9 cellular contexts compared by ENCODE assay signal in the genomic region with DNA sequence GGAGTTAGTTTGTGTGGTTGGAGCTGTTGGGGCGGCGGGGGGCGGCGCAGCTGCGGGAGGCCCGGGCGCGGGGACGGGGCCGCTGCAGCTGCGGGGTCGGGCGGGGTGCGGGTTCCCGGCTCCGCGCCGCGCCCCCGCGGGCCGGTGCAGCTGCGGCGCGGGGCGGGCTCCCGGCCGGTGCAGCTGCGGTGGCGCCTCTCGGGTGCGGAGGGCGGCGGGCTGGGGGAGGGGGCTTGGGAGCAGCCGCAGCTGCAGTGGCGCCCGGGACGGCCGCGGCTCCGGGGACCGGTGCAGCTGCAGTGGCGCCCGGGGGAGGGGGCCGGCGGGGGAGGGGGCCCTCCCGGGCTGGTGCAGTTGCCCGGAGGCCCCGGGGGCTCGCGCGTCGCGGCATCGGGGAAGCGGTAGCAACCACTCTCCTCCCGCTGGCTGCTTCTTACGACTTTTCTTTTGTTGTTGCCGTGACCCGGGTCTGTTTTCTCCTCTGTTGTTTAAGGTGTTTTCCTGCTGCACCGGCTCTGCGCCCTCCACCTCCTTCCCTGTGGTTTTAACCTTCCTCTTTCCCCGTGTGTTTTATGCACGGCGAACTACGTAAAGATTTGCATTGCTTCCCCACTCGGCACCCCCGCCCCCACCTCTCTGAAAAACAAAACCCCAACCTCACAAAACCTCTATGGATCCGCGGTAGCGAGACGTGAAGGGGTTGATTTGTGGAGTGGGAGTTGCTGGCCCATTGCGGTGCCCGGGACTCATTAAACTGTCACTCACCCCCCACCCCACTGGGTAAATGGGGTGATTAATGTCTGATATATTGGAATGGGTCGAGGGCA. TPM values are rescaled to one million over a fixed set of nuclear protein-coding genes. Genes with fewer than 3 reads are reported as not detected.
A peak's percentile ranks its signal among the peaks of the same experiment; 100 is the strongest.
DNase-seq lines count a peak whose midpoint lies in the region; ATAC-seq and TF ChIP-seq lines count a peak whose summit lies in the region.
"Had no signal": no experiment of that assay in that cellular context is flagged by ENCODE, and none has a peak within 500 bp of the region (broad histone marks: within the 10 kb centered on the region; RNA-seq: fewer than 3 reads in every experiment).

No MANE protein-coding gene starts in this region.

- no peaks in the 10 kb centered on the region for H3K9me3 Mint-ChIP-seq in activated T-helper 1 cell treated with anti-CD3 and anti-CD28 coated beads, Interleukin-12 subunit alpha, Interleukin-12 subunit beta, Interleukin-2, Interleukin-4 antibody, amounts not matched to agents 30 ng/mL and 10 ng/mL and 1 ng/mL, durations not matched to agents 14 hours and 24 hours and 36 hours
- H3K9me3 Mint-ChIP-seq: mesothelial cell of epicardium had no signal

- TF ChIP-seq CTCF in gastroesophageal sphincter (IDR thresholded peaks at IDR 0.05), result no peak
- TF ChIP-seq CTCF in neutrophil (IDR thresholded peaks at IDR 0.05), result peak; percentile 16
- TF ChIP-seq CTCF in vagina (IDR thresholded peaks at IDR 0.05), result no peak

- peak overlapping the region; percentile 77 to 98 for H3K4me3 ChIP-seq in gastroesophageal sphincter
- peak overlapping the region; percentile 79 to 96 for H3K4me3 ChIP-seq in neutrophil (ENCODE audit: low read depth in 1 of 2, low read length in 1 of 2)
- peak overlapping the region; percentile 79 to 99 for H3K4me3 ChIP-seq in vagina

- TF ChIP-seq EP300 in gastroesophageal sphincter (IDR thresholded peaks at IDR 0.05), result no peak

- 0 to 1% methylated on average over 8 to 11 of the region's 75 CpGs for WGBS in gastroesophageal sphincter (ENCODE audit: low coverage in 1 of 2), 2 donors

- peak overlapping the region; percentile 96 for H3K27ac Mint-ChIP-seq in activated T-helper 1 cell treated with anti-CD3 and anti-CD28 coated beads, Interleukin-12 subunit alpha, Interleukin-12 subunit beta, Interleukin-2, Interleukin-4 antibody, amounts not matched to agents 30 ng/mL and 10 ng/mL and 1 ng/mL, durations not matched to agents 14 hours and 24 hours and 36 hours
- H3K27ac Mint-ChIP-seq: mesothelial cell of epicardium had no signal

- DNase-seq in NCI-H2227 (lab: John Stamatoyannopoulos, UW; ENCODE audit: unreplicated experiment) (peak; percentile 49), NCI-H2227 treated with DMSO at 0.1 percent for 48 hours (lab: John Stamatoyannopoulos, UW) (no peak), NOMO-1 (lab: John Stamatoyannopoulos, UW; ENCODE audit: unreplicated experiment in 2 of 2) (peak; percentile 36 to 45), vagina (ENCODE audit: extremely low spot score in 2 of 2) (no peak)
- peak; percentile 21 for DNase-seq in activated T-helper 1 cell treated with anti-CD3 and anti-CD28 coated beads, Interleukin-12 subunit alpha, Interleukin-12 subunit beta, Interleukin-2, Interleukin-4 antibody, amounts not matched to agents 30 ng/mL and 10 ng/mL and 1 ng/mL, durations not matched to agents 14 hours and 24 hours and 36 hours (ENCODE audit: low spot score)

- ATAC-seq in gastroesophageal sphincter, result no peak
- no peak for ATAC-seq in GM19397 (IDR thresholded peaks at IDR 0.05; ENCODE audit: unreplicated experiment)

- peaks cover 0 to 54% (median 5%) of the 10 kb centered on the region in 3 donors for H3K4me1 ChIP-seq in gastroesophageal sphincter
- H3K4me1 ChIP-seq in neutrophil (ENCODE audit: control insufficient read depth in 1 of 2, insufficient read depth in 1 of 2, low read depth in 1 of 2, low read length in 1 of 2), result peaks cover 48 to 53% of the 10 kb centered on the region in 2 experiments
- peaks cover 34% of the 10 kb centered on the region for H3K4me1 ChIP-seq in vagina

- H3K27me3 Mint-ChIP-seq in activated T-helper 1 cell treated with anti-CD3 and anti-CD28 coated beads, Interleukin-12 subunit alpha, Interleukin-12 subunit beta, Interleukin-2, Interleukin-4 antibody, amounts not matched to agents 30 ng/mL and 10 ng/mL and 1 ng/mL, durations not matched to agents 14 hours and 24 hours and 36 hours (ENCODE audit: insufficient read depth), result peaks cover 25% of the 10 kb centered on the region

- intact Hi-C loops in activated T-helper 1 cell treated with anti-CD3 and anti-CD28 coated beads, Interleukin-12 subunit alpha, Interleukin-12 subunit beta, Interleukin-2, Interleukin-4 antibody, amounts not matched to agents 30 ng/mL and 10 ng/mL and 1 ng/mL, durations not matched to agents 14 hours and 24 hours and 36 hours (cut with micrococcal nuclease), result loop anchor here (1.0 to 10.0 kb wide), 9 partner anchors 223 to 705 kb away; a partner anchor contains a TSS
- intact Hi-C loops in vagina (cut with DNase I), result loop anchor here (5.0 to 10.0 kb wide), 3 partner anchors 163 to 815 kb away; a partner anchor contains a TSS

- H3K4me1 Mint-ChIP-seq in activated T-helper 1 cell treated with anti-CD3 and anti-CD28 coated beads, Interleukin-12 subunit alpha, Interleukin-12 subunit beta, Interleukin-2, Interleukin-4 antibody, amounts not matched to agents 30 ng/mL and 10 ng/mL and 1 ng/mL, durations not matched to agents 14 hours and 24 hours and 36 hours (ENCODE audit: low read depth), result peaks cover 36% of the 10 kb centered on the region

- no peaks in the 10 kb centered on the region for H3K36me3 Mint-ChIP-seq in activated T-helper 1 cell treated with anti-CD3 and anti-CD28 coated beads, Interleukin-12 subunit alpha, Interleukin-12 subunit beta, Interleukin-2, Interleukin-4 antibody, amounts not matched to agents 30 ng/mL and 10 ng/mL and 1 ng/mL, durations not matched to agents 14 hours and 24 hours and 36 hours (ENCODE audit: low read depth)
- H3K36me3 Mint-ChIP-seq: mesothelial cell of epicardium had no signal

- peak overlapping the region; percentile 94 for H3K4me3 Mint-ChIP-seq in activated T-helper 1 cell treated with anti-CD3 and anti-CD28 coated beads, Interleukin-12 subunit alpha, Interleukin-12 subunit beta, Interleukin-2, Interleukin-4 antibody, amounts not matched to agents 30 ng/mL and 10 ng/mL and 1 ng/mL, durations not matched to agents 14 hours and 24 hours and 36 hours

- peak overlapping the region; percentile 16 to 96 (median 94) for H3K27ac ChIP-seq in gastroesophageal sphincter
- peak overlapping the region; percentile 99 for H3K27ac ChIP-seq in neutrophil
- H3K27ac ChIP-seq in vagina, result peak overlapping the region; percentile 75

- TF ChIP-seq POLR2A in gastroesophageal sphincter (IDR thresholded peaks at IDR 0.05), result no peak
- no peak for TF ChIP-seq POLR2A in vagina (IDR thresholded peaks at IDR 0.05)

- no peaks in the 10 kb centered on the region for H3K9me3 ChIP-seq in gastroesophageal sphincter
- H3K9me3 ChIP-seq in neutrophil, result no peaks in the 10 kb centered on the region
- no peaks in the 10 kb centered on the region for H3K9me3 ChIP-seq in vagina

- peaks cover 0 to 8% of the 10 kb centered on the region in 2 donors for H3K36me3 ChIP-seq in gastroesophageal sphincter
- peaks cover 9% of the 10 kb centered on the region for H3K36me3 ChIP-seq in neutrophil
- H3K36me3 ChIP-seq in vagina, result no peaks in the 10 kb centered on the region

- H3K27me3 ChIP-seq in gastroesophageal sphincter (no peaks in the 10 kb centered on the region), neutrophil (no peaks in the 10 kb centered on the region), vagina (no peaks in the 10 kb centered on the region)

RNA-seq across cellular contexts. Expression of a gene that starts 1.7 kb away (rescaled TPM):
- total RNA-seq in activated T-helper 1 cell treated with anti-CD3 and anti-CD28 coated beads, Interleukin-12 subunit alpha, Interleukin-12 subunit beta, Interleukin-2, Interleukin-4 antibody, amounts not matched to agents 30 ng/mL and 10 ng/mL and 1 ng/mL, durations not matched to agents 14 hours and 24 hours and 36 hours, result 5.3 and 5.7 TPM in 2 replicates
- 10 to 100 TPM; 12.5 to 25.1 (median 20.4) TPM for total RNA-seq in gastroesophageal sphincter
- 8.8 TPM for total RNA-seq in vagina

Comparison
In these comparisons a context has a peak if more than half of its experiments do, and no peak if none do; other contexts are left out.
1. DNase-seq: peak in NCI-H2227 (single experiment), NOMO-1 (2 of 2) and activated T-helper 1 cell treated with anti-CD3 and anti-CD28 coated beads, Interleukin-12 subunit alpha, Interleukin-12 subunit beta, Interleukin-2, Interleukin-4 antibody, amounts not matched to agents 30 ng/mL and 10 ng/mL and 1 ng/mL, durations not matched to agents 14 hours and 24 hours and 36 hours (single experiment); none in NCI-H2227 treated with DMSO at 0.1 percent for 48 hours (single experiment) and vagina (0 of 2).
2. Peak in every context shown above with its lines, with median percentiles within 50 percentile points of each other: H3K27ac ChIP-seq and H3K4me3 ChIP-seq.